ENCODE assay signal across 1 cellular context in the genomic region with DNA sequence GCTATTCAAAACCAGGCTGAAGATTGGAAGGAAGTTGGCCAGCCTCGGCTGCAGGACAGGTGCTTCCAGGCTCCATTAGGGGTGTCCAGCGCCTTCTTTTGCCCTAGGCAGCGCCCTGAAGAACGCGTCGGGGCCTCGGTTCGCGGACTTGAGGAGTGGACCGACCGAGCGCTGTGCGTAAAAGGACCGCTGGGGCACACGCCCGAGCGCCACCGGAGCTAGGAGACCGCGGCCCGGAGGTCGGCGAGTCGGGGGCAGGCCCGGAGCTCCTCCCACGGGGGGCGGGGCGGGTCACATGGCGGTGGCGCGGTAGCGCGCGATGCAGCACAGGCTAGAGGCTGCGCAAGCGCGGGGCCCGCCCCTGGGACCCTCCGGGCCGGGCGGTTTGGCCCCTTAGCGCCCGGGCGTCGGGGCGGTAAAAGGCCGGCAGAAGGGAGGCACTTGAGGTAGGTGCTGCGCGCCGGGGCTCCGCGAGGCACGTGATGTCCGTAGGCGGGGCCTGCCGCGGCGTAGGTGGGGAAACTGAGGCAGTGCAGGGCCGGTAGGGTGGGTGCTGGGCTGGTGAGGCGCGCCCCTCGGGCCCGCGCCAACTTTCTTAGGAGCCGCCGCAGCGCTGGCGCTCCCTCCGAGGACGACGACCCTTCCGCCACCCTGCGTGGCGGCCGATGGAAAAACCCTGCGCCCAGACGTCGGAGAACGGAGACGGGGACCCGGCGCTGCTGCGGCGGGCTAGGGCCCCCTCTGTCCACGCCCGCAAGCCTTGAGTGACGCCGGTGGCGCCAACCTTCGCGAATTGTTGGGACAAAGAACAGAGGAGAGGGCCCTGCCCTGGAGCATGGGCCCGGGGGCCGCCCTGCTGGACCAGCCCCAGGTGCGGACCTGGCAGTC.
A peak's percentile ranks its signal among the peaks of the same experiment; 100 is the strongest.
TF ChIP-seq lines count a peak whose summit lies in the region.

A gene with protein sequence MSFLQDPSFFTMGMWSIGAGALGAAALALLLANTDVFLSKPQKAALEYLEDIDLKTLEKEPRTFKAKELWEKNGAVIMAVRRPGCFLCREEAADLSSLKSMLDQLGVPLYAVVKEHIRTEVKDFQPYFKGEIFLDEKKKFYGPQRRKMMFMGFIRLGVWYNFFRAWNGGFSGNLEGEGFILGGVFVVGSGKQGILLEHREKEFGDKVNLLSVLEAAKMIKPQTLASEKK (plus strand): TSS at position 354 of the 888 bp plus-strand sequence. CDS start 11,917 bp downstream, outside the sequence.

TF ChIP-seq in K562, 482 proteins besides CTCF, POLR2A, EP300 and RAD21 (continued from another document):
- TF ChIP-seq ZNF668 (CRISPR knock-in tag; IDR thresholded peaks at IDR 0.05) (no peak), ZNF24 (IDR thresholded peaks at IDR 0.05) (no peak), ZNF518B (CRISPR knock-in tag; IDR thresholded peaks at IDR 0.05) (no peak), ZNF57 (CRISPR knock-in tag; IDR thresholded peaks at IDR 0.05) (no peak), TAF1 (IDR thresholded peaks at IDR 0.05; ENCODE audit: control insufficient read depth, extremely low read depth, insufficient read depth, low read length, severe bottlenecking) (no peak), GABPA (tag; conservative IDR thresholded peaks at IDR 0.05; ENCODE audit: low read depth) (no peak), MCM7 (IDR thresholded peaks at IDR 0.05) (no peak), ZNF778 (CRISPR knock-in tag; IDR thresholded peaks at IDR 0.05) (no peak), FOXM1 (IDR thresholded peaks at IDR 0.05; ENCODE audit: low read depth) (no peak), FOXM1 (CRISPR knock-in tag; IDR thresholded peaks at IDR 0.05; ENCODE audit: low read depth) (no peak), ZNF354B (CRISPR knock-in tag; IDR thresholded peaks at IDR 0.05) (no peak), MTF1 (CRISPR knock-in tag; IDR thresholded peaks at IDR 0.05; ENCODE audit: borderline replicate concordance) (no peak), ZNF124 (CRISPR knock-in tag; IDR thresholded peaks at IDR 0.05) (no peak), MBD1 (CRISPR knock-in tag; IDR thresholded peaks at IDR 0.05) (no peak), KLF1 (tag; IDR thresholded peaks at IDR 0.05) (no peak), MTA1 (IDR thresholded peaks at IDR 0.05; ENCODE audit: borderline replicate concordance) (no peak), SAFB2 (IDR thresholded peaks at IDR 0.05; ENCODE audit: borderline replicate concordance, low read depth, low read length, severe bottlenecking) (no peak), TAL1 (IDR thresholded peaks at IDR 0.05) (no peak), FOXA3 (CRISPR knock-in tag; conservative IDR thresholded peaks at IDR 0.05 in 1 of 2, IDR thresholded peaks at IDR 0.05 in 1 of 2) (no peak), POLR2AphosphoS5 (IDR thresholded peaks at IDR 0.05; ENCODE audit: control insufficient read depth, insufficient read depth, low read depth, low read length) (no peak), PHF8 (IDR thresholded peaks at IDR 0.05; ENCODE audit: borderline replicate concordance, low read length) (no peak)
- TF ChIP-seq, protein P1, sequence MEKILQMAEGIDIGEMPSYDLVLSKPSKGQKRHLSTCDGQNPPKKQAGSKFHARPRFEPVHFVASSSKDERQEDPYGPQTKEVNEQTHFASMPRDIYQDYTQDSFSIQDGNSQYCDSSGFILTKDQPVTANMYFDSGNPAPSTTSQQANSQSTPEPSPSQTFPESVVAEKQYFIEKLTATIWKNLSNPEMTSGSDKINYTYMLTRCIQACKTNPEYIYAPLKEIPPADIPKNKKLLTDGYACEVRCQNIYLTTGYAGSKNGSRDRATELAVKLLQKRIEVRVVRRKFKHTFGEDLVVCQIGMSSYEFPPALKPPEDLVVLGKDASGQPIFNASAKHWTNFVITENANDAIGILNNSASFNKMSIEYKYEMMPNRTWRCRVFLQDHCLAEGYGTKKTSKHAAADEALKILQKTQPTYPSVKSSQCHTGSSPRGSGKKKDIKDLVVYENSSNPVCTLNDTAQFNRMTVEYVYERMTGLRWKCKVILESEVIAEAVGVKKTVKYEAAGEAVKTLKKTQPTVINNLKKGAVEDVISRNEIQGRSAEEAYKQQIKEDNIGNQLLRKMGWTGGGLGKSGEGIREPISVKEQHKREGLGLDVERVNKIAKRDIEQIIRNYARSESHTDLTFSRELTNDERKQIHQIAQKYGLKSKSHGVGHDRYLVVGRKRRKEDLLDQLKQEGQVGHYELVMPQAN (IDR thresholded peaks at IDR 0.05; ENCODE audit: borderline replicate concordance) = no peak
- TF ChIP-seq, protein P2, sequence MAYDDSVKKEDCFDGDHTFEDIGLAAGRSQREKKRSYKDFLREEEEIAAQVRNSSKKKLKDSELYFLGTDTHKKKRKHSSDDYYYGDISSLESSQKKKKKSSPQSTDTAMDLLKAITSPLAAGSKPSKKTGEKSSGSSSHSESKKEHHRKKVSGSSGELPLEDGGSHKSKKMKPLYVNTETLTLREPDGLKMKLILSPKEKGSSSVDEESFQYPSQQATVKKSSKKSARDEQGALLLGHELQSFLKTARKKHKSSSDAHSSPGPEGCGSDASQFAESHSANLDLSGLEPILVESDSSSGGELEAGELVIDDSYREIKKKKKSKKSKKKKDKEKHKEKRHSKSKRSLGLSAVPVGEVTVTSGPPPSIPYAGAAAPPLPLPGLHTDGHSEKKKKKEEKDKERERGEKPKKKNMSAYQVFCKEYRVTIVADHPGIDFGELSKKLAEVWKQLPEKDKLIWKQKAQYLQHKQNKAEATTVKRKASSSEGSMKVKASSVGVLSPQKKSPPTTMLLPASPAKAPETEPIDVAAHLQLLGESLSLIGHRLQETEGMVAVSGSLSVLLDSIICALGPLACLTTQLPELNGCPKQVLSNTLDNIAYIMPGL (CRISPR knock-in tag; IDR thresholded peaks at IDR 0.05) = no peak
- TF ChIP-seq, protein P3, sequence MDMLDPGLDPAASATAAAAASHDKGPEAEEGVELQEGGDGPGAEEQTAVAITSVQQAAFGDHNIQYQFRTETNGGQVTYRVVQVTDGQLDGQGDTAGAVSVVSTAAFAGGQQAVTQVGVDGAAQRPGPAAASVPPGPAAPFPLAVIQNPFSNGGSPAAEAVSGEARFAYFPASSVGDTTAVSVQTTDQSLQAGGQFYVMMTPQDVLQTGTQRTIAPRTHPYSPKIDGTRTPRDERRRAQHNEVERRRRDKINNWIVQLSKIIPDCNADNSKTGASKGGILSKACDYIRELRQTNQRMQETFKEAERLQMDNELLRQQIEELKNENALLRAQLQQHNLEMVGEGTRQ (CRISPR knock-in tag; IDR thresholded peaks at IDR 0.05) = peak; percentile 60
- TF ChIP-seq, protein P4, sequence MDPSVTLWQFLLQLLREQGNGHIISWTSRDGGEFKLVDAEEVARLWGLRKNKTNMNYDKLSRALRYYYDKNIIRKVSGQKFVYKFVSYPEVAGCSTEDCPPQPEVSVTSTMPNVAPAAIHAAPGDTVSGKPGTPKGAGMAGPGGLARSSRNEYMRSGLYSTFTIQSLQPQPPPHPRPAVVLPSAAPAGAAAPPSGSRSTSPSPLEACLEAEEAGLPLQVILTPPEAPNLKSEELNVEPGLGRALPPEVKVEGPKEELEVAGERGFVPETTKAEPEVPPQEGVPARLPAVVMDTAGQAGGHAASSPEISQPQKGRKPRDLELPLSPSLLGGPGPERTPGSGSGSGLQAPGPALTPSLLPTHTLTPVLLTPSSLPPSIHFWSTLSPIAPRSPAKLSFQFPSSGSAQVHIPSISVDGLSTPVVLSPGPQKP (CRISPR knock-in tag; IDR thresholded peaks at IDR 0.05) = no peak
TF ChIP-seq in K562: peak in this region for 8.
